ENCODE assay signal across 1 cellular context in genomic region chr14:50312734-50313054, GRCh38.
TF ChIP-seq lines count a peak whose summit lies in the region.

No MANE protein-coding gene starts in this region.

TF ChIP-seq in GM23338, 12 proteins besides CTCF, POLR2A, EP300 and RAD21 (continued from another document):
- TF ChIP-seq ZNF462 (CRISPR knock-in tag; IDR thresholded peaks at IDR 0.05): no peak
